In the genomic region with DNA sequence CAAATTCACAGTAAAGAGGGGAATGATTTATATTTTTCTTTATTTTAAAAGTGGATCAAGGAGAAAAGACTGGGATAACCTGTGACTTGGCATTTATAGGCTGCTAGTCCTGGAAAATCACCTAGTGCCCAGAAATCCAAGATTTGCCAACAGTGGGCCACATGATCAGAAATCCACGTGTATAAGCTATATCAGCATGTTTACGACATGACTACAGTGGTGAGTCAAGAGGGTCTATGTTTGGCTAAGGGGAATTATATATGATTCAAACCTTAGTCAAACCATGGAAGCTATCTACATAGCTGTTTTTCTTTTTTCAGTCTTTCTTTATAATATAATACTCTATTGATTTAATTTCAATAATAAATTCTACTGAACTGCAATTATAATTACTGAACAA, we compare ENCODE assay signal across 21 cellular contexts. TPM values are rescaled to one million over a fixed set of nuclear protein-coding genes. Genes with fewer than 3 reads are reported as not detected.
A peak's percentile ranks its signal among the peaks of the same experiment; 100 is the strongest.
DNase-seq lines count a peak whose midpoint lies in the region; ATAC-seq, FAIRE-seq and TF ChIP-seq lines count a peak whose summit lies in the region.
"Had no signal": no experiment of that assay in that cellular context is flagged by ENCODE, and none has a peak within 500 bp of the region (broad histone marks: within the 10 kb centered on the region; RNA-seq: fewer than 3 reads in every experiment).

No MANE protein-coding gene starts in this region.

- H3K27ac ChIP-seq in mammary epithelial cell (ENCODE audit: insufficient read depth, low read depth, low read length) (no peak overlapping the region), keratinocyte (ENCODE audit: control insufficient read depth, insufficient read depth, low read length) (peak overlapping the region; percentile 36), mesendoderm (ENCODE audit: low read depth, low read length) (no peak overlapping the region)
- H3K27ac ChIP-seq: KMS-11 had no signal

- no peak overlapping the region for H2AFZ ChIP-seq in mammary epithelial cell (ENCODE audit: low read depth, low read length)
- no peak overlapping the region for H2AFZ ChIP-seq in keratinocyte (ENCODE audit: control insufficient read depth, low read length)

- H4K8ac ChIP-seq in mesendoderm (ENCODE audit: low read depth, low read length) = no peak overlapping the region

- H3K4me3 ChIP-seq in mammary epithelial cell (replicated peaks in 1 of 3; ENCODE audit: insufficient read depth in 1 of 3, low read depth in 2 of 3, low read length in 3 of 3) (no peak overlapping the region), keratinocyte (ENCODE audit: control insufficient read depth in 2 of 3, extremely low read depth in 1 of 3, insufficient read depth in 2 of 3, low read depth in 1 of 3, low read length in 3 of 3) (no peak overlapping the region), mesendoderm (ENCODE audit: low read length) (no peak overlapping the region)

- H3K79me2 ChIP-seq in mammary epithelial cell (ENCODE audit: insufficient read depth, low read length) (no peaks in the 10 kb centered on the region), keratinocyte (ENCODE audit: control insufficient read depth, insufficient read depth, low read length) (no peaks in the 10 kb centered on the region), mesendoderm (ENCODE audit: control insufficient read depth, insufficient read depth, low read length) (no peaks in the 10 kb centered on the region)

- ATAC-seq in naive thymus-derived CD8-positive, alpha-beta T cell = no peak
- ATAC-seq: HCT116, right cardiac atrium had no signal

- H3K9me3 ChIP-seq in mammary epithelial cell (replicated peaks; ENCODE audit: insufficient read depth, low read length) (no peaks in the 10 kb centered on the region), keratinocyte (ENCODE audit: control insufficient read depth, low read depth, low read length) (no peaks in the 10 kb centered on the region)

- H2AK5ac ChIP-seq in mesendoderm (ENCODE audit: low read length) = no peak overlapping the region

- no peaks in the 10 kb centered on the region for H3K27me3 ChIP-seq in mammary epithelial cell (ENCODE audit: insufficient read depth, low read length)
- no peaks in the 10 kb centered on the region for H3K27me3 ChIP-seq in keratinocyte (ENCODE audit: control insufficient read depth, extremely low read depth, insufficient read depth, low read length)
- H3K27me3 ChIP-seq in mesendoderm (ENCODE audit: insufficient read depth, low read length, poor library complexity) = no peaks in the 10 kb centered on the region

- CTCF ChIA-PET in mammary epithelial cell (lab: Charles Lee; ENCODE audit: low non-redundant PET) = interaction anchor here (0.6 kb wide), 1 partner anchor 393 kb away, joined by 3 read pairs; no protein-coding TSS in a partner anchor

- H3K56ac ChIP-seq in mesendoderm (ENCODE audit: low read length) = no peak overlapping the region

- WGBS in mammary epithelial cell (ENCODE audit: low coverage, missing lambda C conversion rate) = 40% methylated on average over 2 of the region's 2 CpGs
- no CpG with 5 or more reads among the region's 2 CpGs for WGBS in mesendoderm (ENCODE audit: extremely low coverage, insufficient coverage, low lambda C conversion rate)

- BruUV-seq in mammary epithelial cell (replicated peaks; lab: Mats Ljungman, UMichigan) = no TSS peak

- no peak overlapping the region for H3K4me2 ChIP-seq in mammary epithelial cell (ENCODE audit: insufficient read depth, low read depth, low read length)
- peak overlapping the region; percentile 6 for H3K4me2 ChIP-seq in keratinocyte (ENCODE audit: control insufficient read depth, extremely low read depth, insufficient read depth, low read depth, low read length)
- H3K4me2 ChIP-seq in mesendoderm (ENCODE audit: low read length) = no peak overlapping the region
- H3K4me2 ChIP-seq: KMS-11 had no signal

- no peak overlapping the region for H2BK120ac ChIP-seq in mesendoderm (ENCODE audit: low read depth, low read length)

- H3K9ac ChIP-seq in mammary epithelial cell (ENCODE audit: insufficient read depth, low read length) (no peak overlapping the region), keratinocyte (ENCODE audit: control insufficient read depth, extremely low read depth, insufficient read depth, low read length) (no peak overlapping the region), mesendoderm (ENCODE audit: low read length) (no peak overlapping the region)
- H3K9ac ChIP-seq: KMS-11 had no signal

- FAIRE-seq in keratinocyte (lab: Jason Lieb, UNC) = peak; percentile 13
- FAIRE-seq: urothelium cell line had no signal

- in situ Hi-C loops in mammary epithelial cell (cut with MboI; ENCODE audit: low sequenced_read_pairs in 2 of 2) = no loop called here

- H3K4me1 Mint-ChIP-seq in naive thymus-derived CD8-positive, alpha-beta T cell = peaks cover 10 to 22% (median 18%) of the 10 kb centered on the region in 4 donors
- peaks cover 20% of the 10 kb centered on the region for H3K4me1 Mint-ChIP-seq in CD14-positive monocyte

- H3K4ac ChIP-seq in mesendoderm (ENCODE audit: low read depth, low read length) = no peak overlapping the region

- H3K4me1 ChIP-seq in mammary epithelial cell (ENCODE audit: insufficient read depth, low read length) = peaks cover 4% of the 10 kb centered on the region
- H3K4me1 ChIP-seq in keratinocyte (ENCODE audit: control insufficient read depth, extremely low read depth, insufficient read depth, low read length) = peaks cover 5% of the 10 kb centered on the region
- H3K4me1 ChIP-seq in mesendoderm (ENCODE audit: control insufficient read depth, low read depth, low read length) = peaks cover 2% of the 10 kb centered on the region

- no peak overlapping the region for H4K5ac ChIP-seq in mesendoderm (ENCODE audit: low read length)

- TF ChIP-seq CTCF in mammary epithelial cell (conservative IDR thresholded peaks at IDR 0.05 in 1 of 2, IDR thresholded peaks at IDR 0.05 in 1 of 2; ENCODE audit: extremely low read depth in 1 of 2, insufficient read depth in 1 of 2, low read depth in 1 of 2, low read length in 2 of 2) (no peak), keratinocyte (optimal IDR thresholded peaks at IDR 0.05 in 1 of 3, IDR thresholded peaks at IDR 0.05 in 1 of 3, conservative IDR thresholded peaks at IDR 0.05 in 1 of 3; ENCODE audit: extremely low read depth in 1 of 3, insufficient read depth in 2 of 3, low read length in 3 of 3) (no peak), CD14-positive monocyte (IDR thresholded peaks at IDR 0.05) (no peak)

- H4K20me1 ChIP-seq in mammary epithelial cell (ENCODE audit: insufficient read depth, low read length) (no peaks in the 10 kb centered on the region), keratinocyte (ENCODE audit: control insufficient read depth, extremely low read depth, insufficient read depth, low read length) (no peaks in the 10 kb centered on the region)

- H3K9me3 Mint-ChIP-seq in naive thymus-derived CD8-positive, alpha-beta T cell = peaks cover 0 to 2% (median 0%) of the 10 kb centered on the region in 9 donors
- no peaks in the 10 kb centered on the region for H3K9me3 Mint-ChIP-seq in CD14-positive monocyte
- H3K9me3 Mint-ChIP-seq: activated B cell treated with CpG ODN at 0.5 μM for 24 hours had no signal

- H3K18ac ChIP-seq in mesendoderm (ENCODE audit: low read length) = no peak overlapping the region

- DNase-seq in AG08395 (ENCODE audit: low spot score) (peak; percentile 18), LHCN-M2 (ENCODE audit: low read depth) (peak; percentile 69), mammary epithelial cell (peak; percentile 85), keratinocyte (ENCODE audit: low read depth, low spot score) (no peak), NCI-H69 (lab: John Stamatoyannopoulos, UW) (no peak), mesendoderm (no peak), CD14-positive monocyte (ENCODE audit: low spot score) (no peak)
- DNase-seq in naive thymus-derived CD8-positive, alpha-beta T cell = no peak
- DNase-seq: activated B cell treated with CpG ODN at 0.5 μM for 24 hours; activated CD8-positive, alpha-beta memory T cell treated with anti-CD3 and anti-CD28 coated beads, Interleukin-2, amount 50 U/mL, for 4 hours; activated naive CD4-positive, alpha-beta T cell treated with anti-CD3 and anti-CD28 coated beads, Interleukin-2, amount 50 U/mL, for 16 hours; DMS79; NCI-H1694 treated with DMSO at 0.1 percent for 48 hours; NCI-H510A; OCI-M1; right cardiac atrium; stimulated activated CD4-positive, alpha-beta T cell treated with anti-CD3 and anti-CD28 coated beads, Interleukin-4, amount 100 ng/mL, for 24 hours had no signal

- no peaks in the 10 kb centered on the region for H3K9me1 ChIP-seq in keratinocyte (ENCODE audit: control insufficient read depth, extremely low read depth, insufficient read depth, low read length)

- dilution Hi-C loops in mammary epithelial cell (cut with HindIII; ENCODE audit: low sequenced_read_pairs) = no loop called here
- dilution Hi-C loops in keratinocyte (cut with MboI; ENCODE audit: extremely low pct_ligation_motif_present, low sequenced_read_pairs) = no loop called here

- H2BK5ac ChIP-seq in mesendoderm (ENCODE audit: low read length) = no peak overlapping the region

- H3K27me3 Mint-ChIP-seq in naive thymus-derived CD8-positive, alpha-beta T cell = no peaks in the 10 kb centered on the region
- H3K27me3 Mint-ChIP-seq in CD14-positive monocyte (ENCODE audit: low read depth in 3 of 3) = no peaks in the 10 kb centered on the region
- H3K27me3 Mint-ChIP-seq: activated B cell treated with CpG ODN at 0.5 μM for 24 hours had no signal

- H3K36me3 ChIP-seq in mammary epithelial cell (ENCODE audit: insufficient read depth, low read length) = no peaks in the 10 kb centered on the region
- H3K36me3 ChIP-seq in keratinocyte (ENCODE audit: control insufficient read depth in 2 of 2, extremely low read depth in 1 of 2, insufficient read depth in 2 of 2, low read length in 2 of 2) = peaks cover 0 to 2% of the 10 kb centered on the region in 2 experiments
- no peaks in the 10 kb centered on the region for H3K36me3 ChIP-seq in mesendoderm (ENCODE audit: control insufficient read depth, insufficient read depth, low read length)

- no peaks in the 10 kb centered on the region for H3K79me1 ChIP-seq in mesendoderm (ENCODE audit: low read length)

- no peak overlapping the region for H3K23ac ChIP-seq in mesendoderm (ENCODE audit: low read length)

- peaks cover 4 to 82% (median 59%) of the 10 kb centered on the region in 3 donors for H3K36me3 Mint-ChIP-seq in naive thymus-derived CD8-positive, alpha-beta T cell
- H3K36me3 Mint-ChIP-seq in CD14-positive monocyte = peaks cover 59 to 69% of the 10 kb centered on the region in 2 donors

- H3K27ac Mint-ChIP-seq in naive thymus-derived CD8-positive, alpha-beta T cell = peak overlapping the region in 1 of 10 donors; percentile 11
- H3K27ac Mint-ChIP-seq in CD14-positive monocyte = no peak overlapping the region
- H3K27ac Mint-ChIP-seq: activated B cell treated with CpG ODN at 0.5 μM for 24 hours, nephron had no signal

- no peak overlapping the region for H2BK15ac ChIP-seq in mesendoderm (replicated peaks; ENCODE audit: low read depth)

- POLR2A ChIA-PET in naive thymus-derived CD8-positive, alpha-beta T cell (lab: Charles Lee) = no interaction called here

- intact Hi-C loops in mammary epithelial cell (cut with micrococcal nuclease) (no loop called here), CD14-positive monocyte (cut with micrococcal nuclease) (no loop called here)

- H3K4me3 Mint-ChIP-seq in naive thymus-derived CD8-positive, alpha-beta T cell = no peak overlapping the region
- H3K4me3 Mint-ChIP-seq in CD14-positive monocyte = no peak overlapping the region
- H3K4me3 Mint-ChIP-seq: activated B cell treated with CpG ODN at 0.5 μM for 24 hours, nephron had no signal

RNA-seq across cellular contexts. Expression of gene HACD4, which starts 14.3 kb away (rescaled TPM):
- 0.34 and 0.38 TPM in 2 replicates for total RNA-seq in LHCN-M2 (2014; rRNA removed)
- 0.28 TPM for polyA plus RNA-seq in LHCN-M2 (2012)
- under 1 TPM; 0.14 to 0.67 TPM for total RNA-seq in mammary epithelial cell
- 0.08 TPM for polyA plus RNA-seq in mammary epithelial cell
- 0.10 TPM for polyA minus RNA-seq in mammary epithelial cell
- 7.3 to 10.4 TPM (median 9.4 TPM) in 3 replicates for polyA plus RNA-seq in keratinocyte
- 0.15 TPM for polyA plus RNA-seq in keratinocyte (2011; ENCODE audit: low read depth)
- polyA plus RNA-seq in keratinocyte (2011; cell fraction: cytosol; rRNA removed) = 5.8 and 12.2 TPM in 2 replicates
- 6.9 TPM in 2 replicates for polyA plus RNA-seq in keratinocyte (2011; cell fraction: nucleus; rRNA removed)
- 1.5 and 4.9 TPM in 2 replicates for polyA plus RNA-seq in keratinocyte (2012; ENCODE audit: low replicate concordance)
- 2.1 to 11.1 TPM (median 7.2 TPM) in 3 replicates for polyA minus RNA-seq in keratinocyte
- polyA minus RNA-seq in keratinocyte (2011; cell fraction: cytosol; rRNA and poly(A)+ RNA removed) = 5.0 TPM
- polyA minus RNA-seq in keratinocyte (2011; cell fraction: nucleus; rRNA and poly(A)+ RNA removed) = 4.7 and 9.3 TPM in 2 replicates
- total RNA-seq in naive thymus-derived CD8-positive, alpha-beta T cell = 10 to 100 TPM; 11.5 to 12.6 TPM
- polyA plus RNA-seq in naive thymus-derived CD8-positive, alpha-beta T cell = 1 to 10 TPM; 7.5 to 8.1 (median 7.8) TPM
- 0.46 TPM for polyA plus RNA-seq in mesendoderm (2013, experiment 1 of 2)
- polyA plus RNA-seq in mesendoderm (2013, experiment 2 of 2) = 0.43 TPM
- polyA plus RNA-seq in CD14-positive monocyte = 10 to 100 TPM; 23.9 to 28.7 TPM

Comparison
In these comparisons a context has a peak if more than half of its experiments do, and no peak if none do; other contexts are left out.
1. DNase-seq: peak in AG08395 (single experiment), LHCN-M2 (single experiment) and mammary epithelial cell (single experiment); none in keratinocyte (single experiment), naive thymus-derived CD8-positive, alpha-beta T cell (0 of 10), NCI-H69 (single experiment), mesendoderm (single experiment) and CD14-positive monocyte (single experiment).